20 cellular contexts compared by ENCODE assay signal in the genomic region with DNA sequence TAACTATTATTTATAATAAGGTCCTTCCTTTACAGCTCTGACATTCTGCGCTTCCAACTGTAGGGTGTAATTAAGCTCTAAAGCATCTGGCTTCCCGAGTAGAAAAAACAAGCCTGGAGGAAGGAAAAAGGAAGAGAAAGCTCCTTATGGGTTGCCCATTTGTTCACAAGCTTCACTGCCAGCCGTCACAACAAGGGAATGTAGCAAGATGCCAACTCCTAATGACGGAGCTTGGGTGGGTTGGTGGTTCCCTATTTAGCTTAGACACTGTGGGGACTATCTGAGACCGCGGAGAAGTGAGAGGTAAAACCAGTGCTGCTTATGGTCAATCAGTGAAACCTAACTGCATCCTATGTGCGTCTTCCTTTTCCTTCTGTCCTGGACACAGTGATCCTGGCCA. TPM values are rescaled to one million over a fixed set of nuclear protein-coding genes. Genes with fewer than 3 reads are reported as not detected.
"Had no signal": no experiment of that assay in that cellular context is flagged by ENCODE, and none has a peak within 500 bp of the region (broad histone marks: within the 10 kb centered on the region; RNA-seq: fewer than 3 reads in every experiment).

No MANE protein-coding gene starts in this region.

- H3K27ac ChIP-seq: breast epithelium had no signal

- H3K27me3 ChIP-seq: breast epithelium had no signal

- ATAC-seq: activated CD4-positive, alpha-beta T cell treated with anti-CD3 and anti-CD28 coated beads for 36 hours; activated T-cell treated with anti-CD3 and anti-CD28 coated beads, Interleukin-2, amount 50 U/mL, for 72 hours; K562; T-helper 17 cell had no signal

- H3K4me3 ChIP-seq: breast epithelium, K562 had no signal

- H3K36me3 ChIP-seq: breast epithelium had no signal

- DNase-seq: activated CD4-positive, alpha-beta memory T cell treated with anti-CD3 and anti-CD28 coated beads, Interleukin-2, amount 10 ng/mL, durations not matched to agents 7 days and 5 days; activated CD4-positive, alpha-beta T cell treated with anti-CD3 and anti-CD28 coated beads for 36 hours; activated CD4-positive, alpha-beta T cell treated with anti-CD3 and anti-CD28 coated beads, Interleukin-2, amount 50 U/mL, for 1 hour; activated gamma-delta T cell treated with Interleukin-2 at 50 U/mL for 16 hours; activated naive CD4-positive, alpha-beta T cell treated with anti-CD3 and anti-CD28 coated beads, Interleukin-2, amount 50 U/mL, for 16 hours; activated T-cell treated with anti-CD3 and anti-CD28 coated beads, Interleukin-2, amount 50 U/mL, for 72 hours; aorta; central memory CD4-positive, alpha-beta T cell; Karpas-422; MM.1S; NCI-H1417; NCI-H2029 treated with DMSO at 0.1 percent for 48 hours; NCI-H345; NCI-H524; NCI-H748 treated with DMSO at 0.1 percent for 48 hours; SIG-M5; T-helper 17 cell; T-helper 9 cell had no signal

- H3K4me1 ChIP-seq: breast epithelium had no signal

- H3K9me3 ChIP-seq: breast epithelium had no signal

RNA-seq across cellular contexts. Expression of a gene that starts 7.3 kb away (rescaled TPM):
- polyA plus RNA-seq: K562 had no signal
